Comparison of ENCODE assay signal across 1 cellular context in genomic region chr4:127622923-127623754, GRCh38.
TF ChIP-seq lines count a peak whose summit lies in the region.

No MANE protein-coding gene starts in this region.

TF ChIP-seq in HepG2, 621 proteins besides CTCF, POLR2A, EP300 and RAD21 (continued from another document and continues in another):
- TF ChIP-seq ZBTB33 (CRISPR knock-in tag; IDR thresholded peaks at IDR 0.05) = 0 out of 2 replicates have a peak, but pooled peaks have one; percentile 18
- no peak for TF ChIP-seq ZNF619 (CRISPR knock-in tag; IDR thresholded peaks at IDR 0.05)
- TF ChIP-seq MTA1 (CRISPR knock-in tag; IDR thresholded peaks at IDR 0.05; ENCODE audit: borderline replicate concordance) = peak; percentile 54; the same call in 1 of the 2 replicates
- no peak for TF ChIP-seq ZNF724P (CRISPR knock-in tag; IDR thresholded peaks at IDR 0.05; ENCODE audit: borderline replicate concordance)
- no peak for TF ChIP-seq KLF13 (CRISPR knock-in tag; IDR thresholded peaks at IDR 0.05)
- peak; percentile 38; the same call in 1 of the 2 replicates for TF ChIP-seq SALL1 (CRISPR knock-in tag; IDR thresholded peaks at IDR 0.05)
- TF ChIP-seq, protein P1, sequence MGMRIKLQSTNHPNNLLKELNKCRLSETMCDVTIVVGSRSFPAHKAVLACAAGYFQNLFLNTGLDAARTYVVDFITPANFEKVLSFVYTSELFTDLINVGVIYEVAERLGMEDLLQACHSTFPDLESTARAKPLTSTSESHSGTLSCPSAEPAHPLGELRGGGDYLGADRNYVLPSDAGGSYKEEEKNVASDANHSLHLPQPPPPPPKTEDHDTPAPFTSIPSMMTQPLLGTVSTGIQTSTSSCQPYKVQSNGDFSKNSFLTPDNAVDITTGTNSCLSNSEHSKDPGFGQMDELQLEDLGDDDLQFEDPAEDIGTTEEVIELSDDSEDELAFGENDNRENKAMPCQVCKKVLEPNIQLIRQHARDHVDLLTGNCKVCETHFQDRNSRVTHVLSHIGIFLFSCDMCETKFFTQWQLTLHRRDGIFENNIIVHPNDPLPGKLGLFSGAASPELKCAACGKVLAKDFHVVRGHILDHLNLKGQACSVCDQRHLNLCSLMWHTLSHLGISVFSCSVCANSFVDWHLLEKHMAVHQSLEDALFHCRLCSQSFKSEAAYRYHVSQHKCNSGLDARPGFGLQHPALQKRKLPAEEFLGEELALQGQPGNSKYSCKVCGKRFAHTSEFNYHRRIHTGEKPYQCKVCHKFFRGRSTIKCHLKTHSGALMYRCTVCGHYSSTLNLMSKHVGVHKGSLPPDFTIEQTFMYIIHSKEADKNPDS (CRISPR knock-in tag; IDR thresholded peaks at IDR 0.05) = 0 out of 2 replicates have a peak, but pooled peaks have one; percentile 36
- peak; percentile 35 for TF ChIP-seq SRSF1 (optimal IDR thresholded peaks at IDR 0.05; ENCODE audit: low read depth, low read length)
- TF ChIP-seq UBTF (CRISPR knock-in tag; IDR thresholded peaks at IDR 0.05) = peak; percentile 79
- 0 out of 2 replicates have a peak, but pooled peaks have one; percentile 23 for TF ChIP-seq ZNF143 (CRISPR knock-in tag; IDR thresholded peaks at IDR 0.05)
- TF ChIP-seq, protein P2, sequence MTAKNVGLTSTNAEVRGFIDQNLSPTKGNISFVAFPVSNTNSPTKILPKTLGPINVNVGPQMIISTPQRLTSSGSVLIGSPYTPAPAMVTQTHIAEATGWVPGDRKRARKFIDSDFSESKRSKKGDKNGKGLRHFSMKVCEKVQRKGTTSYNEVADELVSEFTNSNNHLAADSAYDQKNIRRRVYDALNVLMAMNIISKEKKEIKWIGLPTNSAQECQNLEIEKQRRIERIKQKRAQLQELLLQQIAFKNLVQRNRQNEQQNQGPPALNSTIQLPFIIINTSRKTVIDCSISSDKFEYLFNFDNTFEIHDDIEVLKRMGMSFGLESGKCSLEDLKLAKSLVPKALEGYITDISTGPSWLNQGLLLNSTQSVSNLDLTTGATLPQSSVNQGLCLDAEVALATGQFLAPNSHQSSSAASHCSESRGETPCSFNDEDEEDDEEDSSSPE (CRISPR knock-in tag; IDR thresholded peaks at IDR 0.05) = 0 out of 2 replicates have a peak, but pooled peaks have one; percentile 17
- 0 out of 2 replicates have a peak, but pooled peaks have one; percentile 20 for TF ChIP-seq HOMEZ (CRISPR knock-in tag; IDR thresholded peaks at IDR 0.05; ENCODE audit: low read depth)
- TF ChIP-seq, protein P3, sequence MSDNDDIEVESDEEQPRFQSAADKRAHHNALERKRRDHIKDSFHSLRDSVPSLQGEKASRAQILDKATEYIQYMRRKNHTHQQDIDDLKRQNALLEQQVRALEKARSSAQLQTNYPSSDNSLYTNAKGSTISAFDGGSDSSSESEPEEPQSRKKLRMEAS (IDR thresholded peaks at IDR 0.05) = peak; percentile 47
- TF ChIP-seq PPARG (CRISPR knock-in tag; conservative IDR thresholded peaks at IDR 0.05) = no peak
- TF ChIP-seq KAT2B (IDR thresholded peaks at IDR 0.05; ENCODE audit: borderline replicate concordance, low read depth, low read length) = no peak
- TF ChIP-seq KLF16 (CRISPR knock-in tag; IDR thresholded peaks at IDR 0.05) = no peak
- TF ChIP-seq, protein P4, sequence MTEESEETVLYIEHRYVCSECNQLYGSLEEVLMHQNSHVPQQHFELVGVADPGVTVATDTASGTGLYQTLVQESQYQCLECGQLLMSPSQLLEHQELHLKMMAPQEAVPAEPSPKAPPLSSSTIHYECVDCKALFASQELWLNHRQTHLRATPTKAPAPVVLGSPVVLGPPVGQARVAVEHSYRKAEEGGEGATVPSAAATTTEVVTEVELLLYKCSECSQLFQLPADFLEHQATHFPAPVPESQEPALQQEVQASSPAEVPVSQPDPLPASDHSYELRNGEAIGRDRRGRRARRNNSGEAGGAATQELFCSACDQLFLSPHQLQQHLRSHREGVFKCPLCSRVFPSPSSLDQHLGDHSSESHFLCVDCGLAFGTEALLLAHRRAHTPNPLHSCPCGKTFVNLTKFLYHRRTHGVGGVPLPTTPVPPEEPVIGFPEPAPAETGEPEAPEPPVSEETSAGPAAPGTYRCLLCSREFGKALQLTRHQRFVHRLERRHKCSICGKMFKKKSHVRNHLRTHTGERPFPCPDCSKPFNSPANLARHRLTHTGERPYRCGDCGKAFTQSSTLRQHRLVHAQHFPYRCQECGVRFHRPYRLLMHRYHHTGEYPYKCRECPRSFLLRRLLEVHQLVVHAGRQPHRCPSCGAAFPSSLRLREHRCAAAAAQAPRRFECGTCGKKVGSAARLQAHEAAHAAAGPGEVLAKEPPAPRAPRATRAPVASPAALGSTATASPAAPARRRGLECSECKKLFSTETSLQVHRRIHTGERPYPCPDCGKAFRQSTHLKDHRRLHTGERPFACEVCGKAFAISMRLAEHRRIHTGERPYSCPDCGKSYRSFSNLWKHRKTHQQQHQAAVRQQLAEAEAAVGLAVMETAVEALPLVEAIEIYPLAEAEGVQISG (CRISPR knock-in tag; IDR thresholded peaks at IDR 0.05) = peak; percentile 26; the same call in 1 of the 2 replicates
- TF ChIP-seq HBP1 (CRISPR knock-in tag; IDR thresholded peaks at IDR 0.05; ENCODE audit: low read depth) = no peak
- no peak for TF ChIP-seq NFIB (CRISPR knock-in tag; IDR thresholded peaks at IDR 0.05; ENCODE audit: borderline replicate concordance)
- TF ChIP-seq JARID2 (CRISPR knock-in tag; IDR thresholded peaks at IDR 0.05; ENCODE audit: insufficient replicate concordance) = no peak
- TF ChIP-seq NFYB (CRISPR knock-in tag; IDR thresholded peaks at IDR 0.05) = 0 out of 2 replicates have a peak, but pooled peaks have one; percentile 13
- no peak for TF ChIP-seq CBX2 (IDR thresholded peaks at IDR 0.05; ENCODE audit: low read depth, low read length)
- no peak for TF ChIP-seq CBX2 (CRISPR knock-in tag; IDR thresholded peaks at IDR 0.05; ENCODE audit: low read depth)
- peak; percentile 52; the same call in 1 of the 2 replicates for TF ChIP-seq ZNF274 (CRISPR knock-in tag; IDR thresholded peaks at IDR 0.05)
- no peak for TF ChIP-seq CBFB (CRISPR knock-in tag; IDR thresholded peaks at IDR 0.05)
- no peak for TF ChIP-seq DR1 (CRISPR knock-in tag; IDR thresholded peaks at IDR 0.05)
- no peak for TF ChIP-seq KDM4B (CRISPR knock-in tag; IDR thresholded peaks at IDR 0.05)
- TF ChIP-seq KDM5B (CRISPR knock-in tag; IDR thresholded peaks at IDR 0.05; ENCODE audit: borderline replicate concordance) = peak; percentile 81; the same call in 1 of the 2 replicates
- TF ChIP-seq ZNF709 (CRISPR knock-in tag; IDR thresholded peaks at IDR 0.05) = no peak
- TF ChIP-seq, protein P5, sequence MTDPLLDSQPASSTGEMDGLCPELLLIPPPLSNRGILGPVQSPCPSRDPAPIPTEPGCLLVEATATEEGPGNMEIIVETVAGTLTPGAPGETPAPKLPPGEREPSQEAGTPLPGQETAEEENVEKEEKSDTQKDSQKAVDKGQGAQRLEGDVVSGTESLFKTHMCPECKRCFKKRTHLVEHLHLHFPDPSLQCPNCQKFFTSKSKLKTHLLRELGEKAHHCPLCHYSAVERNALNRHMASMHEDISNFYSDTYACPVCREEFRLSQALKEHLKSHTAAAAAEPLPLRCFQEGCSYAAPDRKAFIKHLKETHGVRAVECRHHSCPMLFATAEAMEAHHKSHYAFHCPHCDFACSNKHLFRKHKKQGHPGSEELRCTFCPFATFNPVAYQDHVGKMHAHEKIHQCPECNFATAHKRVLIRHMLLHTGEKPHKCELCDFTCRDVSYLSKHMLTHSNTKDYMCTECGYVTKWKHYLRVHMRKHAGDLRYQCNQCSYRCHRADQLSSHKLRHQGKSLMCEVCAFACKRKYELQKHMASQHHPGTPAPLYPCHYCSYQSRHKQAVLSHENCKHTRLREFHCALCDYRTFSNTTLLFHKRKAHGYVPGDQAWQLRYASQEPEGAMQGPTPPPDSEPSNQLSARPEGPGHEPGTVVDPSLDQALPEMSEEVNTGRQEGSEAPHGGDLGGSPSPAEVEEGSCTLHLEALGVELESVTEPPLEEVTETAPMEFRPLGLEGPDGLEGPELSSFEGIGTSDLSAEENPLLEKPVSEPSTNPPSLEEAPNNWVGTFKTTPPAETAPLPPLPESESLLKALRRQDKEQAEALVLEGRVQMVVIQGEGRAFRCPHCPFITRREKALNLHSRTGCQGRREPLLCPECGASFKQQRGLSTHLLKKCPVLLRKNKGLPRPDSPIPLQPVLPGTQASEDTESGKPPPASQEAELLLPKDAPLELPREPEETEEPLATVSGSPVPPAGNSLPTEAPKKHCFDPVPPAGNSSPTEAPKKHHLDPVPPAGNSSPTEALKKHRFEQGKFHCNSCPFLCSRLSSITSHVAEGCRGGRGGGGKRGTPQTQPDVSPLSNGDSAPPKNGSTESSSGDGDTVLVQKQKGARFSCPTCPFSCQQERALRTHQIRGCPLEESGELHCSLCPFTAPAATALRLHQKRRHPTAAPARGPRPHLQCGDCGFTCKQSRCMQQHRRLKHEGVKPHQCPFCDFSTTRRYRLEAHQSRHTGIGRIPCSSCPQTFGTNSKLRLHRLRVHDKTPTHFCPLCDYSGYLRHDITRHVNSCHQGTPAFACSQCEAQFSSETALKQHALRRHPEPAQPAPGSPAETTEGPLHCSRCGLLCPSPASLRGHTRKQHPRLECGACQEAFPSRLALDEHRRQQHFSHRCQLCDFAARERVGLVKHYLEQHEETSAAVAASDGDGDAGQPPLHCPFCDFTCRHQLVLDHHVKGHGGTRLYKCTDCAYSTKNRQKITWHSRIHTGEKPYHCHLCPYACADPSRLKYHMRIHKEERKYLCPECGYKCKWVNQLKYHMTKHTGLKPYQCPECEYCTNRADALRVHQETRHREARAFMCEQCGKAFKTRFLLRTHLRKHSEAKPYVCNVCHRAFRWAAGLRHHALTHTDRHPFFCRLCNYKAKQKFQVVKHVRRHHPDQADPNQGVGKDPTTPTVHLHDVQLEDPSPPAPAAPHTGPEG (CRISPR knock-in tag; IDR thresholded peaks at IDR 0.05) = no peak
- no peak for TF ChIP-seq NR1H2 (CRISPR knock-in tag; IDR thresholded peaks at IDR 0.05; ENCODE audit: borderline replicate concordance, low read depth)
- TF ChIP-seq ATF7-NPFF (CRISPR knock-in tag; IDR thresholded peaks at IDR 0.05; ENCODE audit: low read depth) = 0 out of 2 replicates have a peak, but pooled peaks have one; percentile 29
- 0 out of 2 replicates have a peak, but pooled peaks have one; percentile 20 for TF ChIP-seq REPIN1 (CRISPR knock-in tag; IDR thresholded peaks at IDR 0.05; ENCODE audit: borderline replicate concordance, low read depth)
- no peak for TF ChIP-seq ZNF550 (CRISPR knock-in tag; IDR thresholded peaks at IDR 0.05; ENCODE audit: borderline replicate concordance)
- TF ChIP-seq, protein P6, sequence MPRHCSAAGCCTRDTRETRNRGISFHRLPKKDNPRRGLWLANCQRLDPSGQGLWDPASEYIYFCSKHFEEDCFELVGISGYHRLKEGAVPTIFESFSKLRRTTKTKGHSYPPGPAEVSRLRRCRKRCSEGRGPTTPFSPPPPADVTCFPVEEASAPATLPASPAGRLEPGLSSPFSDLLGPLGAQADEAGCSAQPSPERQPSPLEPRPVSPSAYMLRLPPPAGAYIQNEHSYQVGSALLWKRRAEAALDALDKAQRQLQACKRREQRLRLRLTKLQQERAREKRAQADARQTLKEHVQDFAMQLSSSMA (CRISPR knock-in tag; IDR thresholded peaks at IDR 0.05) = no peak
- TF ChIP-seq ZNF768 (CRISPR knock-in tag; IDR thresholded peaks at IDR 0.05) = peak; percentile 67; the same call in 1 of the 2 replicates
- TF ChIP-seq ZKSCAN8 (CRISPR knock-in tag; IDR thresholded peaks at IDR 0.05; ENCODE audit: borderline replicate concordance) = no peak
- no peak for TF ChIP-seq ZNF567 (CRISPR knock-in tag; IDR thresholded peaks at IDR 0.05; ENCODE audit: borderline replicate concordance)
- 0 out of 2 replicates have a peak, but pooled peaks have one; percentile 14 for TF ChIP-seq GATAD2A (CRISPR knock-in tag; IDR thresholded peaks at IDR 0.05)
